ENCODE assay signal across 29 cellular contexts in the genomic region with DNA sequence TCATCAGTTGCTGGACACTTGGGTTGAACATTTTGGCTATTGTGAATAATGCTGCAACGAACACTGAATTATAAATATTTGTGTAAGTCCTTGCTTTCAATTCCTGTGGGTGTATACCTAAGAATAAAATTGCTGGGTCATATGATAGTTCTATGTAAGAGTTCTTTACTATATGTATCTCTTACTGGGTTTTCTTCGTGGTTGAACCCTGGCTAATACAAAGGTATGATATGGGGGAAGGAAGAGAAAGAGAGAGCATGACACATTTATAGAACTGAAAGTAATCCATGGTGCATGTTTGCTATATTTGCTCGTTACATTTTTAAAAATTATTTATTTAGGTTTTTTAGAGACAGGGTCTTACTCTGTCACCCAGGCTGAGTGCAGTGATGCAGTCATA.
"Had no signal": no experiment of that assay in that cellular context is flagged by ENCODE, and none has a peak within 500 bp of the region (broad histone marks: within the 10 kb centered on the region; RNA-seq: fewer than 3 reads in every experiment).

No MANE protein-coding gene starts in this region.

- H3K79me2 ChIP-seq: parathyroid adenoma had no signal

- H2AFZ ChIP-seq: parathyroid adenoma had no signal

- ATAC-seq: naive thymus-derived CD4-positive, alpha-beta T cell; natural killer cell; psoas muscle; right cardiac atrium; right lobe of liver; stimulated activated effector memory CD8-positive, alpha-beta T cell treated with anti-CD3 and anti-CD28 coated beads, Interleukin-12 subunit alpha, Interleukin-12 subunit beta, amount 100 ng/mL, for 72 hours; stimulated activated naive B cell treated with anti-CD40 and anti-IgM and Interleukin-4, amounts not matched to agents 10 μg/mL and 1 μg/mL and 100 μg/mL, for 72 hours had no signal

- H3K36me3 Mint-ChIP-seq: naive thymus-derived CD4-positive, alpha-beta T cell; natural killer cell; stimulated activated effector memory CD8-positive, alpha-beta T cell treated with anti-CD3 and anti-CD28 coated beads, Interleukin-12 subunit alpha, Interleukin-12 subunit beta, amount 100 ng/mL, for 72 hours; stimulated activated naive B cell treated with anti-CD40 and anti-IgM and Interleukin-4, amounts not matched to agents 10 μg/mL and 1 μg/mL and 100 μg/mL, for 72 hours had no signal

- H3K4me3 Mint-ChIP-seq: naive thymus-derived CD4-positive, alpha-beta T cell; natural killer cell; nephron; neural crest cell; stimulated activated effector memory CD8-positive, alpha-beta T cell treated with anti-CD3 and anti-CD28 coated beads, Interleukin-12 subunit alpha, Interleukin-12 subunit beta, amount 100 ng/mL, for 72 hours; stimulated activated naive B cell treated with anti-CD40 and anti-IgM and Interleukin-4, amounts not matched to agents 10 μg/mL and 1 μg/mL and 100 μg/mL, for 72 hours; stimulated activated naive CD8-positive, alpha-beta T cell treated with anti-CD3 and anti-CD28 coated beads, Interleukin-15, Interleukin-2, amounts not matched to agents 100 ng/mL and 50 ng/mL, for 24 hours had no signal

- H3K9ac ChIP-seq: parathyroid adenoma had no signal

- H3K27ac ChIP-seq: neutrophil, ovary, parathyroid adenoma, psoas muscle, right lobe of liver, sigmoid colon, stomach, thoracic aorta, thyroid gland, tibial nerve, upper lobe of left lung had no signal

- H3K27me3 Mint-ChIP-seq: progenitor cell of endocrine pancreas had no signal

- H3K27me3 ChIP-seq: neutrophil, ovary, right lobe of liver, sigmoid colon, stomach, thyroid gland, tibial nerve, upper lobe of left lung had no signal

- H3K27ac Mint-ChIP-seq: naive thymus-derived CD4-positive, alpha-beta T cell; natural killer cell; progenitor cell of endocrine pancreas; stimulated activated effector memory CD8-positive, alpha-beta T cell treated with anti-CD3 and anti-CD28 coated beads, Interleukin-12 subunit alpha, Interleukin-12 subunit beta, amount 100 ng/mL, for 72 hours; stimulated activated naive B cell treated with anti-CD40 and anti-IgM and Interleukin-4, amounts not matched to agents 10 μg/mL and 1 μg/mL and 100 μg/mL, for 72 hours; stimulated activated naive CD8-positive, alpha-beta T cell treated with anti-CD3 and anti-CD28 coated beads, Interleukin-15, Interleukin-2, amounts not matched to agents 100 ng/mL and 50 ng/mL, for 24 hours had no signal

- DNase-seq: naive thymus-derived CD4-positive, alpha-beta T cell; natural killer cell; nucleus accumbens; ovary; posterior cingulate gyrus; psoas muscle; right cardiac atrium; right lobe of liver; sigmoid colon; small intestine; stimulated activated CD4-positive, alpha-beta T cell treated with anti-CD3 and anti-CD28 coated beads, Interleukin-15, amount 100 ng/mL, for 24 hours; stimulated activated CD4-positive, alpha-beta T cell treated with anti-CD3 and anti-CD28 coated beads, Interleukin-2, amount 100 ng/mL, for 24 hours; stimulated activated CD4-positive, alpha-beta T cell treated with anti-CD3 and anti-CD28 coated beads, Interleukin-2, amount 100 ng/mL, for 48 hours; stimulated activated CD4-positive, alpha-beta T cell treated with anti-CD3 and anti-CD28 coated beads, Interleukin-4, amount 100 ng/mL, for 24 hours; stimulated activated naive B cell treated with anti-CD40 and anti-IgM and Interleukin-4, amounts not matched to agents 10 μg/mL and 1 μg/mL and 100 μg/mL, for 72 hours; stimulated activated naive CD4-positive, alpha-beta T cell treated with Interleukin-2 at 50 U/mL for 16 hours; stomach; thyroid gland; trophoblast cell; upper lobe of left lung had no signal

- H3K4me1 ChIP-seq: psoas muscle, right lobe of liver, sigmoid colon, stomach, tibial nerve, upper lobe of left lung had no signal

- H3K4me3 ChIP-seq: ovary, psoas muscle, right lobe of liver, sigmoid colon, stomach, thoracic aorta, thyroid gland, tibial nerve, upper lobe of left lung had no signal

- H3K36me3 ChIP-seq: neutrophil, ovary, right lobe of liver, sigmoid colon, stomach, thoracic aorta, thyroid gland, tibial nerve, upper lobe of left lung had no signal

- H3K9me3 Mint-ChIP-seq: naive thymus-derived CD4-positive, alpha-beta T cell; nephron; neural crest cell; stimulated activated naive B cell treated with anti-CD40 and anti-IgM and Interleukin-4, amounts not matched to agents 10 μg/mL and 1 μg/mL and 100 μg/mL, for 72 hours; stimulated activated naive CD8-positive, alpha-beta T cell treated with anti-CD3 and anti-CD28 coated beads, Interleukin-15, Interleukin-2, amounts not matched to agents 100 ng/mL and 50 ng/mL, for 24 hours had no signal

- H3K9me3 ChIP-seq: neutrophil, ovary, psoas muscle, right lobe of liver, sigmoid colon, stomach, thoracic aorta, thyroid gland, tibial nerve, upper lobe of left lung had no signal

- H3K4me1 Mint-ChIP-seq: naive thymus-derived CD4-positive, alpha-beta T cell; natural killer cell; neural crest cell; stimulated activated effector memory CD8-positive, alpha-beta T cell treated with anti-CD3 and anti-CD28 coated beads, Interleukin-12 subunit alpha, Interleukin-12 subunit beta, amount 100 ng/mL, for 72 hours; stimulated activated naive B cell treated with anti-CD40 and anti-IgM and Interleukin-4, amounts not matched to agents 10 μg/mL and 1 μg/mL and 100 μg/mL, for 72 hours had no signal
